1 cellular context compared by ENCODE assay signal in genomic region chr2:6352906-6353515, GRCh38.
TF ChIP-seq lines count a peak whose summit lies in the region.

No MANE protein-coding gene starts in this region.

TF ChIP-seq in K562, 482 proteins besides CTCF, POLR2A, EP300 and RAD21 (continued from another document):
- no peak for TF ChIP-seq HNRNPK (IDR thresholded peaks at IDR 0.05; ENCODE audit: low read depth, low read length, poor library complexity, severe bottlenecking)
- no peak for TF ChIP-seq NR0B1 (IDR thresholded peaks at IDR 0.05; ENCODE audit: partially characterized antibody)
- TF ChIP-seq ZBTB43 (CRISPR knock-in tag; IDR thresholded peaks at IDR 0.05): no peak
- TF ChIP-seq SIN3A (IDR thresholded peaks at IDR 0.05; ENCODE audit: borderline replicate concordance in 2 of 2, control insufficient read depth in 1 of 2, low read depth in 2 of 2, low read length in 2 of 2): no peak
- no peak for TF ChIP-seq ZNF507 (tag; conservative IDR thresholded peaks at IDR 0.05)
- TF ChIP-seq MCM7 (IDR thresholded peaks at IDR 0.05): no peak
- no peak for TF ChIP-seq E2F1 (CRISPR knock-in tag; IDR thresholded peaks at IDR 0.05)
- no peak for TF ChIP-seq TAF7 (tag; IDR thresholded peaks at IDR 0.05)
- TF ChIP-seq BCL6 (CRISPR knock-in tag; IDR thresholded peaks at IDR 0.05): no peak
- no peak for TF ChIP-seq KLF10 (CRISPR knock-in tag; IDR thresholded peaks at IDR 0.05)
- no peak for TF ChIP-seq ZNF644 (tag; IDR thresholded peaks at IDR 0.05; ENCODE audit: low read depth)
- TF ChIP-seq EP400 (IDR thresholded peaks at IDR 0.05): no peak
- TF ChIP-seq ZNF778 (CRISPR knock-in tag; IDR thresholded peaks at IDR 0.05): no peak
- no peak for TF ChIP-seq DNMT1 (IDR thresholded peaks at IDR 0.05)
- TF ChIP-seq KLF6 (CRISPR knock-in tag; IDR thresholded peaks at IDR 0.05; ENCODE audit: borderline replicate concordance): no peak
- no peak for TF ChIP-seq SPI1 (IDR thresholded peaks at IDR 0.05; ENCODE audit: borderline replicate concordance, low read depth, low read length)
